Comparison of ENCODE assay signal across 22 cellular contexts in the genomic region with DNA sequence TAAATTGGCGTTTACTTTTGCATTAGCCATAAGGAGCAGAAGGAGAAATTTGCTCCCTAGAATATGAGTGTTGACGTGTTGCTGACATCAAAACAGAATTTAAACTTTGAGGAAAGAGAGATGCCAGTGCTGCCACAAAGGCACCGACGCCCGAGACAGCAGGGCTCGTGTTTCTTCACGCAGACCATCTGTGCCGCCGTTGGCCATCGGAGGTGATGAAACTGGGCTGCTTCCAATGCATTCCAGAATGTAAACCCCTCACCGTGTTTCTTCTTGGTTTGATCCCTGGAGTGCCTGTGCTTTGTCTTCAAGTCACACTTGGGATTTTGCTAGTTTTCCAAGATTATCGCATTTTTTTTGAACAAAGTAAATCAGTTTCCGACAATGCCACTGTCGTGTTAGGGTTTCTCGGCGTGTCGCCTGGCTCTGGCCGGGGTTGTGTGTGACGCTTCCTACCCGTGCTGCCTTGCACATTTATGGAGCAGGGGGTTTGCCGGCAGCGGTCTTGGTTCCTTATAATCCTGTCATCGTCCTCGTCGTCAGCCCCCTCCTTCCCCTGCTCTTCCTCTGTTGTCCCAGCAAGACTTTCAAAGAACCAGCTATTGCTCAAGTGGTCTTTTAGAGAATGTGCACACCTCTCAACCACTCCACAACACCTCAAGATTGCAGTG.
DNase-seq lines count a peak whose midpoint lies in the region; ATAC-seq and TF ChIP-seq lines count a peak whose summit lies in the region.
"Had no signal": no experiment of that assay in that cellular context is flagged by ENCODE, and none has a peak within 500 bp of the region (broad histone marks: within the 10 kb centered on the region; RNA-seq: fewer than 3 reads in every experiment).

No MANE protein-coding gene starts in this region.

- H3K79me2 ChIP-seq in MM.1S (ENCODE audit: low read length), result no peaks in the 10 kb centered on the region

- peak overlapping the region; percentile 51 to 79 for H3K27ac Mint-ChIP-seq in natural killer cell
- H3K27ac Mint-ChIP-seq: activated T-helper 17 cell treated with anti-CD3 and anti-CD28 coated beads, Interleukin-2, amount 50 U/mL, for 72 hours; stimulated activated naive B cell treated with anti-CD40 and anti-IgM and Interleukin-4, amounts not matched to agents 10 μg/mL and 1 μg/mL and 100 μg/mL, for 72 hours had no signal

- no peaks in the 10 kb centered on the region for H3K36me3 ChIP-seq in MM.1S (replicated peaks; ENCODE audit: insufficient read depth, low read length)
- H3K36me3 ChIP-seq: transverse colon had no signal

- H3K27me3 Mint-ChIP-seq in natural killer cell (ENCODE audit: low read depth in 2 of 2), result peaks cover 0 to 2% of the 10 kb centered on the region in 2 donors
- H3K27me3 Mint-ChIP-seq: activated T-helper 17 cell treated with anti-CD3 and anti-CD28 coated beads, Interleukin-2, amount 50 U/mL, for 72 hours; central memory CD8-positive, alpha-beta T cell had no signal

- no peak overlapping the region for H2AFZ ChIP-seq in MM.1S (ENCODE audit: low read length)

- H3K4me3 ChIP-seq in MM.1S (ENCODE audit: low read length), result no peak overlapping the region
- H3K4me3 ChIP-seq: psoas muscle, transverse colon had no signal

- DNase-seq in Right ventricle myocardium superior (peak; percentile 20), left ventricle myocardium superior (no peak), ecto neural progenitor cell (ENCODE audit: low spot score) (peak; percentile 43), natural killer cell (no peak), substantia nigra (lab: John Stamatoyannopoulos, UW) (no peak), activated gamma-delta T cell (lab: John Stamatoyannopoulos, UW) (no peak), MM.1S (no peak)
- DNase-seq: CD8-positive, alpha-beta memory T cell; effector memory CD4-positive, alpha-beta T cell; H7; mesenchymal stem cell; NCI-H1930; NCI-H446; NK-92 treated with Interleukin-12 subunit alpha and Interleukin-12 subunit beta, amount 100 ng/mL, for 24 hours; RPMI8226; stimulated activated naive B cell treated with anti-CD40 and anti-IgM and Interleukin-4, amounts not matched to agents 10 μg/mL and 1 μg/mL and 100 μg/mL, for 72 hours; transverse colon had no signal

- H3K9me3 Mint-ChIP-seq in natural killer cell, result peaks cover 0 to 3% of the 10 kb centered on the region in 2 donors
- H3K9me3 Mint-ChIP-seq: activated T-helper 17 cell treated with anti-CD3 and anti-CD28 coated beads, Interleukin-2, amount 50 U/mL, for 72 hours; CD8-positive, alpha-beta memory T cell; central memory CD8-positive, alpha-beta T cell had no signal

- peaks cover 6% of the 10 kb centered on the region for H3K36me3 Mint-ChIP-seq in natural killer cell

- ATAC-seq in Right ventricle myocardium superior (ENCODE audit: poor library complexity) (no peak), left ventricle myocardium superior (no peak), natural killer cell (no peak), HG02973 (IDR thresholded peaks at IDR 0.05; ENCODE audit: unreplicated experiment) (no peak)
- ATAC-seq: activated T-helper 17 cell treated with anti-CD3 and anti-CD28 coated beads, Interleukin-2, amount 50 U/mL, for 72 hours; stimulated activated naive B cell treated with anti-CD40 and anti-IgM and Interleukin-4, amounts not matched to agents 10 μg/mL and 1 μg/mL and 100 μg/mL, for 72 hours had no signal

- H3K4me3 Mint-ChIP-seq in natural killer cell, result peak overlapping the region; percentile 74
- H3K4me3 Mint-ChIP-seq: activated T-helper 17 cell treated with anti-CD3 and anti-CD28 coated beads, Interleukin-2, amount 50 U/mL, for 72 hours; CD8-positive, alpha-beta memory T cell; central memory CD8-positive, alpha-beta T cell; nephron; stimulated activated naive B cell treated with anti-CD40 and anti-IgM and Interleukin-4, amounts not matched to agents 10 μg/mL and 1 μg/mL and 100 μg/mL, for 72 hours had no signal

- H3K4me1 Mint-ChIP-seq in natural killer cell, result peaks cover 31 to 42% of the 10 kb centered on the region in 2 donors
- H3K4me1 Mint-ChIP-seq: central memory CD8-positive, alpha-beta T cell had no signal

- no peaks in the 10 kb centered on the region for H3K4me1 ChIP-seq in MM.1S (ENCODE audit: low read length)
- H3K4me1 ChIP-seq: psoas muscle, transverse colon had no signal

- no peaks in the 10 kb centered on the region for H3K9me3 ChIP-seq in MM.1S (replicated peaks; ENCODE audit: insufficient read depth, low read length)
- H3K9me3 ChIP-seq: psoas muscle had no signal

- H4K20me1 ChIP-seq in MM.1S (ENCODE audit: insufficient read depth, low read length), result no peaks in the 10 kb centered on the region

- H3K27ac ChIP-seq in substantia nigra (ENCODE audit: low read depth, low read length, poor library complexity, severe bottlenecking) (no peak overlapping the region), MM.1S (ENCODE audit: low read length) (no peak overlapping the region)
- H3K27ac ChIP-seq: psoas muscle, transverse colon had no signal

- no peaks in the 10 kb centered on the region for H3F3A ChIP-seq in MM.1S (ENCODE audit: insufficient read depth, low read length)

- no peak overlapping the region for H3K4me2 ChIP-seq in MM.1S (ENCODE audit: low read depth, low read length)

- peaks cover 54% of the 10 kb centered on the region for H3K27me3 ChIP-seq in MM.1S (replicated peaks; ENCODE audit: insufficient read depth, low read length)
- H3K27me3 ChIP-seq: transverse colon had no signal

- TF ChIP-seq CTCF in natural killer cell (IDR thresholded peaks at IDR 0.05) (no peak), MM.1S (IDR thresholded peaks at IDR 0.05; ENCODE audit: low read length) (no peak)

- H3K9me2 ChIP-seq in MM.1S (replicated peaks; ENCODE audit: insufficient read depth, low read length), result no peaks in the 10 kb centered on the region

- intact Hi-C loops in Right ventricle myocardium superior (cut with DNase I) (no loop called here), left ventricle myocardium superior (cut with micrococcal nuclease) (no loop called here), natural killer cell (cut with micrococcal nuclease) (no loop called here)

- H3K9ac ChIP-seq in MM.1S (ENCODE audit: low read length), result no peak overlapping the region

Comparison
In these comparisons a context has a peak if more than half of its experiments do, and no peak if none do; other contexts are left out.
1. DNase-seq: peak in Right ventricle myocardium superior (single experiment) and ecto neural progenitor cell (single experiment); none in left ventricle myocardium superior (single experiment), natural killer cell (single experiment), substantia nigra (0 of 49), activated gamma-delta T cell (single experiment) and MM.1S (single experiment).